14 cellular contexts compared by ENCODE assay signal in genomic region chr19:35518313-35518712, GRCh38. TPM values are rescaled to one million over a fixed set of nuclear protein-coding genes. Genes with fewer than 3 reads are reported as not detected.
A peak's percentile ranks its signal among the peaks of the same experiment; 100 is the strongest.
DNase-seq lines count a peak whose midpoint lies in the region; ATAC-seq lines count a peak whose summit lies in the region.
"Had no signal": no experiment of that assay in that cellular context is flagged by ENCODE, and none has a peak within 500 bp of the region (broad histone marks: within the 10 kb centered on the region; RNA-seq: fewer than 3 reads in every experiment).

No MANE protein-coding gene starts in this region.

- POLR2A ChIA-PET in activated CD4-positive, alpha-beta memory T cell treated with anti-CD3 and anti-CD28 coated beads for 36 hours (lab: Charles Lee) = no interaction called here

- no peak overlapping the region for H3K4me3 ChIP-seq in adipocyte (ENCODE audit: low read length)
- H3K4me3 ChIP-seq: transverse colon had no signal

- DNase-seq in HCEC 1CT (peak; percentile 96), adipocyte (ENCODE audit: low read depth) (peak; percentile 92), foreskin melanocyte (peak; percentile 96), stromal cell of bone marrow (ENCODE audit: low read depth) (peak; percentile 93), occipital lobe (lab: John Stamatoyannopoulos, UW) (no peak)
- DNase-seq in activated CD4-positive, alpha-beta memory T cell treated with anti-CD3 and anti-CD28 coated beads for 36 hours = no peak
- DNase-seq: activated CD4-positive, alpha-beta T cell treated with anti-CD3 and anti-CD28 coated beads, Interleukin-2, amount 50 U/mL, for 48 hours; NCI-H510A treated with DMSO at 0.1 percent for 48 hours; transverse colon had no signal

- peaks cover 23% of the 10 kb centered on the region for H3K4me1 ChIP-seq in adipocyte (ENCODE audit: control insufficient read depth, insufficient read depth, low read length)
- H3K4me1 ChIP-seq: transverse colon had no signal

- H3K27me3 ChIP-seq in adipocyte (replicated peaks; ENCODE audit: control insufficient read depth, insufficient read depth, low read length) = no peaks in the 10 kb centered on the region

- no peaks in the 10 kb centered on the region for H3K4me1 Mint-ChIP-seq in activated CD4-positive, alpha-beta memory T cell treated with anti-CD3 and anti-CD28 coated beads for 36 hours (ENCODE audit: low read depth)
- H3K4me1 Mint-ChIP-seq: activated naive CD4-positive, alpha-beta T cell treated with anti-CD3 and anti-CD28 coated beads, Interleukin-2, amount 50 U/mL, for 24 hours had no signal

- no peaks in the 10 kb centered on the region for H3K36me3 ChIP-seq in adipocyte (ENCODE audit: control insufficient read depth, insufficient read depth, low read length, severe bottlenecking)
- H3K36me3 ChIP-seq: transverse colon had no signal

- H3K9me3 Mint-ChIP-seq in activated CD4-positive, alpha-beta memory T cell treated with anti-CD3 and anti-CD28 coated beads for 36 hours = no peaks in the 10 kb centered on the region
- H3K9me3 Mint-ChIP-seq: activated naive CD4-positive, alpha-beta T cell treated with anti-CD3 and anti-CD28 coated beads, Interleukin-2, amount 50 U/mL, for 24 hours had no signal

- H3K27ac Mint-ChIP-seq in activated CD4-positive, alpha-beta memory T cell treated with anti-CD3 and anti-CD28 coated beads for 36 hours = no peak overlapping the region
- H3K27ac Mint-ChIP-seq: activated naive CD4-positive, alpha-beta T cell treated with anti-CD3 and anti-CD28 coated beads, Interleukin-2, amount 50 U/mL, for 24 hours had no signal

- intact Hi-C loops in activated CD4-positive, alpha-beta memory T cell treated with anti-CD3 and anti-CD28 coated beads for 36 hours (cut with micrococcal nuclease) = no loop called here

- H3K27me3 Mint-ChIP-seq in activated CD4-positive, alpha-beta memory T cell treated with anti-CD3 and anti-CD28 coated beads for 36 hours = peaks cover 8% of the 10 kb centered on the region

- no peak overlapping the region for H3K4me3 Mint-ChIP-seq in activated CD4-positive, alpha-beta memory T cell treated with anti-CD3 and anti-CD28 coated beads for 36 hours
- H3K4me3 Mint-ChIP-seq: activated naive CD4-positive, alpha-beta T cell treated with anti-CD3 and anti-CD28 coated beads, Interleukin-2, amount 50 U/mL, for 24 hours had no signal

- H3K9me3 ChIP-seq in adipocyte (ENCODE audit: control insufficient read depth, low read length) = no peaks in the 10 kb centered on the region
- H3K9me3 ChIP-seq: transverse colon had no signal

- H3K9ac ChIP-seq in adipocyte (ENCODE audit: low read length) = peak overlapping the region; percentile 67

- CTCF ChIA-PET in activated CD4-positive, alpha-beta memory T cell treated with anti-CD3 and anti-CD28 coated beads for 36 hours (lab: Charles Lee) = no interaction called here

- ATAC-seq in GM18498 (IDR thresholded peaks at IDR 0.05; ENCODE audit: unreplicated experiment) = no peak

- H3K36me3 Mint-ChIP-seq in activated CD4-positive, alpha-beta memory T cell treated with anti-CD3 and anti-CD28 coated beads for 36 hours = no peaks in the 10 kb centered on the region
- H3K36me3 Mint-ChIP-seq: activated naive CD4-positive, alpha-beta T cell treated with anti-CD3 and anti-CD28 coated beads, Interleukin-2, amount 50 U/mL, for 24 hours had no signal

RNA-seq across cellular contexts. Expression of gene DMKN, which starts 4.9 kb away (rescaled TPM):
- 1 to 10 TPM; 2.1 to 2.4 TPM for total RNA-seq in activated CD4-positive, alpha-beta memory T cell treated with anti-CD3 and anti-CD28 coated beads for 36 hours
- total RNA-seq in occipital lobe = 0.94 TPM

RNA-seq across cellular contexts. Expression of gene SBSN, which starts 9.8 kb away (rescaled TPM):
- total RNA-seq in activated CD4-positive, alpha-beta memory T cell treated with anti-CD3 and anti-CD28 coated beads for 36 hours = under 1 TPM in 1 of 2 experiments, not detected in 1; 0.10 TPM
- total RNA-seq in occipital lobe = not detected
- total RNA-seq: G401, H1, posterior vena cava, transverse colon had no signal

RNA-seq across cellular contexts. Expression of gene GAPDHS, which starts 14.9 kb away (rescaled TPM):
- total RNA-seq in activated CD4-positive, alpha-beta memory T cell treated with anti-CD3 and anti-CD28 coated beads for 36 hours = not detected
- not detected for total RNA-seq in occipital lobe
- total RNA-seq: G401, H1, posterior vena cava, transverse colon had no signal

RNA-seq across cellular contexts. Expression of gene TMEM147, which starts 27.1 kb away (rescaled TPM):
- 10 to 100 TPM; 73.5 to 81.9 TPM for total RNA-seq in activated CD4-positive, alpha-beta memory T cell treated with anti-CD3 and anti-CD28 coated beads for 36 hours
- 37.4 TPM for total RNA-seq in occipital lobe

RNA-seq across cellular contexts. Expression of gene KRTDAP, which starts 28.0 kb away (rescaled TPM):
- not detected for total RNA-seq in activated CD4-positive, alpha-beta memory T cell treated with anti-CD3 and anti-CD28 coated beads for 36 hours
- not detected for total RNA-seq in occipital lobe
- total RNA-seq: G401, posterior vena cava, transverse colon had no signal

Comparison
In these comparisons a context has a peak if more than half of its experiments do, and no peak if none do; other contexts are left out.
1. DNase-seq: peak in HCEC 1CT (single experiment), adipocyte (single experiment), foreskin melanocyte (single experiment) and stromal cell of bone marrow (single experiment); none in activated CD4-positive, alpha-beta memory T cell treated with anti-CD3 and anti-CD28 coated beads for 36 hours (single experiment) and occipital lobe (single experiment).